16 cellular contexts compared by ENCODE assay signal in genomic region chr1:198667186-198667585, GRCh38. TPM values are rescaled to one million over a fixed set of nuclear protein-coding genes. Genes with fewer than 3 reads are reported as not detected.
A peak's percentile ranks its signal among the peaks of the same experiment; 100 is the strongest.
DNase-seq lines count a peak whose midpoint lies in the region; TF ChIP-seq lines count a peak whose summit lies in the region.
"Had no signal": no experiment of that assay in that cellular context is flagged by ENCODE, and none has a peak within 500 bp of the region (broad histone marks: within the 10 kb centered on the region; RNA-seq: fewer than 3 reads in every experiment).

No MANE protein-coding gene starts in this region.

- H3K9me3 Mint-ChIP-seq in CD14-positive monocyte, result no peaks in the 10 kb centered on the region
- H3K9me3 Mint-ChIP-seq in activated CD4-positive, alpha-beta memory T cell treated with anti-CD3 and anti-CD28 coated beads for 36 hours, result no peaks in the 10 kb centered on the region

- no peak overlapping the region for H2BK120ac ChIP-seq in neuronal stem cell (ENCODE audit: low read depth, low read length)

- H3K79me1 ChIP-seq in neuronal stem cell (ENCODE audit: low read depth, low read length), result no peaks in the 10 kb centered on the region

- H3K4me3 ChIP-seq in fibroblast of the aortic adventitia (ENCODE audit: low read depth, low read length) (no peak overlapping the region), H7 (ENCODE audit: insufficient read depth, low read depth, low read length) (no peak overlapping the region), neuronal stem cell (ENCODE audit: low read length in 2 of 2) (no peak overlapping the region)
- H3K4me3 ChIP-seq: cardiac muscle cell had no signal

- H3K4me2 ChIP-seq in neuronal stem cell (ENCODE audit: insufficient read depth, low read length, poor library complexity, severe bottlenecking), result no peak overlapping the region

- H3K27me3 ChIP-seq in H7 (ENCODE audit: control insufficient read depth, insufficient read depth, low read length), result no peaks in the 10 kb centered on the region
- no peaks in the 10 kb centered on the region for H3K27me3 ChIP-seq in neuronal stem cell (ENCODE audit: control insufficient read depth in 3 of 3, insufficient read depth in 3 of 3, low read depth in 1 of 3, low read length in 3 of 3)
- H3K27me3 ChIP-seq: BE2C, cardiac muscle cell had no signal

- peaks cover 79% of the 10 kb centered on the region for H3K4me1 Mint-ChIP-seq in CD14-positive monocyte
- peaks cover 90% of the 10 kb centered on the region for H3K4me1 Mint-ChIP-seq in activated CD4-positive, alpha-beta memory T cell treated with anti-CD3 and anti-CD28 coated beads for 36 hours (ENCODE audit: low read depth)

- no peak overlapping the region for H4K91ac ChIP-seq in neuronal stem cell (ENCODE audit: low read depth, low read length, poor library complexity)

- peaks cover 59 to 65% of the 10 kb centered on the region in 2 donors for H3K36me3 Mint-ChIP-seq in CD14-positive monocyte
- peaks cover 63% of the 10 kb centered on the region for H3K36me3 Mint-ChIP-seq in activated CD4-positive, alpha-beta memory T cell treated with anti-CD3 and anti-CD28 coated beads for 36 hours

- DNase-seq in CD14-positive monocyte (ENCODE audit: low spot score) (no peak), ELR (ENCODE audit: low read depth) (peak; percentile 37), fibroblast of the aortic adventitia (ENCODE audit: low read depth) (peak; percentile 52), H7 (no peak), neuronal stem cell (ENCODE audit: low spot score) (no peak), NOMO-1 treated with dmso at 0.1 percent for 144 hours (lab: John Stamatoyannopoulos, UW; ENCODE audit: unreplicated experiment) (no peak), GM13976 (ENCODE audit: low spot score) (no peak)
- DNase-seq in activated CD4-positive, alpha-beta memory T cell treated with anti-CD3 and anti-CD28 coated beads for 36 hours, result no peak
- DNase-seq: activated effector memory CD4-positive, alpha-beta T cell treated with Interleukin-2 at 50 U/mL for 16 hours; BE2C; glutamatergic neuron; midbrain; NCI-H1092 had no signal

- no peak overlapping the region for H3K4me3 Mint-ChIP-seq in CD14-positive monocyte
- no peak overlapping the region for H3K4me3 Mint-ChIP-seq in activated CD4-positive, alpha-beta memory T cell treated with anti-CD3 and anti-CD28 coated beads for 36 hours

- no peak overlapping the region for H2AK5ac ChIP-seq in neuronal stem cell (ENCODE audit: low read depth, low read length)

- no peak overlapping the region for H2AFZ ChIP-seq in neuronal stem cell (ENCODE audit: low read length)

- no peak overlapping the region for H2BK15ac ChIP-seq in neuronal stem cell (ENCODE audit: low read length)

- H3K36me3 ChIP-seq in H7 (replicated peaks; ENCODE audit: control insufficient read depth, insufficient read depth, low read length) (no peaks in the 10 kb centered on the region), neuronal stem cell (replicated peaks in 1 of 2; ENCODE audit: control insufficient read depth in 2 of 2, insufficient read depth in 2 of 2, low read length in 2 of 2) (no peaks in the 10 kb centered on the region)
- H3K36me3 ChIP-seq: BE2C, cardiac muscle cell had no signal

- no peak overlapping the region for H4K8ac ChIP-seq in neuronal stem cell (ENCODE audit: low read depth, low read length)

- H3K23ac ChIP-seq in neuronal stem cell (ENCODE audit: low read depth, low read length, poor library complexity), result no peak overlapping the region

- no peak overlapping the region for H2BK5ac ChIP-seq in neuronal stem cell (ENCODE audit: low read length)

- H3K27me3 Mint-ChIP-seq in CD14-positive monocyte (ENCODE audit: low read depth in 3 of 3), result peaks cover 0 to 3% (median 0%) of the 10 kb centered on the region in 3 donors
- no peaks in the 10 kb centered on the region for H3K27me3 Mint-ChIP-seq in activated CD4-positive, alpha-beta memory T cell treated with anti-CD3 and anti-CD28 coated beads for 36 hours

- no peak overlapping the region for H2BK12ac ChIP-seq in neuronal stem cell (ENCODE audit: low read length)

- CTCF ChIA-PET in activated CD4-positive, alpha-beta memory T cell treated with anti-CD3 and anti-CD28 coated beads for 36 hours (lab: Charles Lee), result interaction anchor here (1.1 to 2.2 kb wide), 4 partner anchors 10 to 46 kb away, joined by 3 to 8 read pairs (median 6); no protein-coding TSS in a partner anchor

- H3K4me1 ChIP-seq in neuronal stem cell (ENCODE audit: control insufficient read depth in 2 of 2, insufficient read depth in 1 of 2, low read depth in 1 of 2, low read length in 2 of 2), result peaks cover 0 to 6% of the 10 kb centered on the region in 2 donors
- H3K4me1 ChIP-seq: BE2C had no signal

- H3K9ac ChIP-seq in neuronal stem cell (ENCODE audit: low read depth, low read length, poor library complexity), result no peak overlapping the region

- H3K27ac ChIP-seq in neuronal stem cell (replicated peaks; ENCODE audit: low read length), result no peak overlapping the region
- H3K27ac ChIP-seq: cardiac muscle cell had no signal

- no peak overlapping the region for H3K4ac ChIP-seq in neuronal stem cell (ENCODE audit: low read length)

- no peaks in the 10 kb centered on the region for H3K9me3 ChIP-seq in neuronal stem cell (replicated peaks in 1 of 2; ENCODE audit: control insufficient read depth in 2 of 2, insufficient read depth in 1 of 2, low read depth in 1 of 2, low read length in 2 of 2)
- H3K9me3 ChIP-seq: BE2C had no signal

- in situ Hi-C loops in GM13976 (cut with MboI; ENCODE audit: low sequenced_read_pairs, unreplicated experiment), result no loop called here

- H3K14ac ChIP-seq in neuronal stem cell (ENCODE audit: low read length), result no peak overlapping the region

- TF ChIP-seq CTCF in CD14-positive monocyte (IDR thresholded peaks at IDR 0.05), result no peak
- TF ChIP-seq CTCF in fibroblast of the aortic adventitia (IDR thresholded peaks at IDR 0.05; ENCODE audit: insufficient read depth, low read length), result no peak
- TF ChIP-seq CTCF in GM13976 (IDR thresholded peaks at IDR 0.05; ENCODE audit: borderline replicate concordance, control extremely low read depth, extremely low read depth, insufficient read depth, missing control alignments), result no peak

- intact Hi-C loops in CD14-positive monocyte (cut with micrococcal nuclease), result no loop called here
- intact Hi-C loops in activated CD4-positive, alpha-beta memory T cell treated with anti-CD3 and anti-CD28 coated beads for 36 hours (cut with micrococcal nuclease), result loop anchor here (5.0 kb wide), 1 partner anchor 890 kb away; the partner anchor contains the start of gene DENND1B

- POLR2A ChIA-PET in activated CD4-positive, alpha-beta memory T cell treated with anti-CD3 and anti-CD28 coated beads for 36 hours (lab: Charles Lee), result interaction anchor here (0.9 to 5.0 kb wide), 11 partner anchors 8 to 53 kb away, joined by 3 to 34 read pairs (median 4); partner anchors contain the start of gene PTPRC

- peak overlapping the region in 6 of 7 donors; percentile 13 to 90 (median 30) for H3K27ac Mint-ChIP-seq in CD14-positive monocyte
- peak overlapping the region; percentile 96 for H3K27ac Mint-ChIP-seq in activated CD4-positive, alpha-beta memory T cell treated with anti-CD3 and anti-CD28 coated beads for 36 hours

- no peak overlapping the region for H3K18ac ChIP-seq in neuronal stem cell (ENCODE audit: low read length)

RNA-seq across cellular contexts. Expression of gene PTPRC, which starts 28.3 kb away (rescaled TPM):
- 100 to 1,000 TPM; 667 to 992 TPM for polyA plus RNA-seq in CD14-positive monocyte
- 100 to 1,000 TPM; 495 to 503 TPM for total RNA-seq in activated CD4-positive, alpha-beta memory T cell treated with anti-CD3 and anti-CD28 coated beads for 36 hours
- total RNA-seq in fibroblast of the aortic adventitia (ENCODE audit: low replicate concordance), result 0.09 TPM in 1 of 2 replicates, not detected in the other
- not detected in 2 replicates for total RNA-seq in H7 (2014; rRNA removed; shearing (Covaris generic))
- not detected for polyA plus RNA-seq in neuronal stem cell (2013, experiment 1 of 2)
- polyA plus RNA-seq in neuronal stem cell (2013, experiment 2 of 2), result not detected
- total RNA-seq: cardiac muscle cell, Daoy had no signal
- polyA plus RNA-seq: cardiac muscle cell, keratinocyte had no signal

Comparison
In these comparisons a context has a peak if more than half of its experiments do, and no peak if none do; other contexts are left out.
1. DNase-seq: peak in ELR (single experiment) and fibroblast of the aortic adventitia (single experiment); none in CD14-positive monocyte (single experiment), activated CD4-positive, alpha-beta memory T cell treated with anti-CD3 and anti-CD28 coated beads for 36 hours (single experiment), H7 (single experiment), neuronal stem cell (single experiment), NOMO-1 treated with dmso at 0.1 percent for 144 hours (single experiment) and GM13976 (single experiment).
2. RNA of gene PTPRC, which starts 28.3 kb away (total RNA-seq): 495 to 503 TPM in activated CD4-positive, alpha-beta memory T cell treated with anti-CD3 and anti-CD28 coated beads for 36 hours; 0.09 TPM in fibroblast of the aortic adventitia and not detected in H7; every median in the first group is over 100 times any median in the second.